ENCODE assay signal across 24 cellular contexts in the genomic region with DNA sequence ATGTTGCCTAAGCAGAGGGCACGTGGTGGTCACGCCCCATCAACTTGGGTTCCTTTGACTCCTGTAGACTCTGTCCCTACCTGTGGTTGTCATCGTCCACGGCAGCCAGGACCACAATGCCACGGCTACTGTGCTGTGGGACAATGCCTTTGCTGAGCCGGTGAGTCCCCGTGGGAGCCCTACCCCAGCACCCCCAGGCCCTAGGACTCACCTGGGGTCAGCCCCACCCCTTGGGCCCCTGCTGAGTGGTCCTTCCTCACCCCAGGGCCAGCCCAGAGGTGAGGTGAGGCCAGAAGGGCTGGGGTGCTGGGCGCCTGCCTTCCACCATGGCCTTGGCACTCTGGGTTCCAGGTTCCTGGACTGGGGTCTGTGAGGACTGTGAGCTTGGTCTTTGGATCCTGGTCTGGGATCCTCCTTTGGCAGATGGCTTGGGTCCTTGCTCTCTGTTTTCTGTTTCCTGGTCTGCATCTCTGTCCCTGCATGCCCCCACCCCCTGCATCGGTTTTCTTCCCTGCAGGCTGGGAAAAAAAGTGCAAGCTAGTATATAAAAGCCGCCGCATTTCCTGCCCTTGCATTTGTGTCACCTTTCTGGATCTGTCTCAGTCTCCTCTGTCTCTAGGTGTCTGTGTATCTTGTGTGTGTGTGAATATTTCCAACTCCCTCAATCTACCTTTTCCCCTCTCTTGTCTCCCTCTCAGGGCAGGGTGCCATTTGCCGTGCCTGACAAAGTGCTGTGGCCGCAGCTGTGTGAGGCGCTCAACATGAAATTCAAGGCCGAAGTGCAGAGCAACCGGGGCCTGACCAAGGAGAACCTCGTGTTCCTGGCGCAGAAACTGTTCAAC. TPM values are rescaled to one million over a fixed set of nuclear protein-coding genes. Genes with fewer than 3 reads are reported as not detected.
DNase-seq lines count a peak whose midpoint lies in the region; ATAC-seq and TF ChIP-seq lines count a peak whose summit lies in the region.
"Had no signal": no experiment of that assay in that cellular context is flagged by ENCODE, and none has a peak within 500 bp of the region (broad histone marks: within the 10 kb centered on the region; RNA-seq: fewer than 3 reads in every experiment).

No MANE protein-coding gene starts in this region.

- no peak overlapping the region for H3K27ac ChIP-seq in CD4-positive, alpha-beta T cell (ENCODE audit: low read depth, low read length)
- peak overlapping the region; percentile 40 for H3K27ac ChIP-seq in naive thymus-derived CD4-positive, alpha-beta T cell (ENCODE audit: low read depth, low read length)
- H3K27ac ChIP-seq in trophoblast cell (ENCODE audit: low read depth, low read length): no peak overlapping the region
- H3K27ac ChIP-seq: coronary artery, hepatocyte, skin epidermis, tibial artery had no signal

- peak overlapping the region; percentile 81 for H3K27ac Mint-ChIP-seq in T-helper 1 cell treated with Interleukin-12 subunit alpha and Interleukin-12 subunit beta and Interleukin-4 antibody, amounts not matched to agents 30 μg/mL and 1 μg/mL, for 36 hours
- peak overlapping the region; percentile 86 for H3K27ac Mint-ChIP-seq in CD4-positive, alpha-beta T cell
- peak overlapping the region; percentile 78 for H3K27ac Mint-ChIP-seq in activated T-helper 1 cell treated with anti-CD3 and anti-CD28 coated beads, Interleukin-12 subunit alpha, Interleukin-12 subunit beta, Interleukin-2, Interleukin-4 antibody, amounts not matched to agents 30 ng/mL and 10 ng/mL and 1 ng/mL, durations not matched to agents 14 hours and 24 hours and 36 hours
- peak overlapping the region; percentile 84 to 93 (median 90) for H3K27ac Mint-ChIP-seq in naive thymus-derived CD4-positive, alpha-beta T cell
- H3K27ac Mint-ChIP-seq: brain had no signal

- H3K4ac ChIP-seq in trophoblast cell (ENCODE audit: low read depth, low read length): no peak overlapping the region

- no peak overlapping the region for H4K12ac ChIP-seq in trophoblast cell (ENCODE audit: low read depth, low read length)

- H3K9me3 ChIP-seq in CD4-positive, alpha-beta T cell (ENCODE audit: control insufficient read depth, low read length): no peaks in the 10 kb centered on the region
- H3K9me3 ChIP-seq in naive thymus-derived CD4-positive, alpha-beta T cell (ENCODE audit: control insufficient read depth in 2 of 3, low read length in 3 of 3): no peaks in the 10 kb centered on the region
- H3K9me3 ChIP-seq in trophoblast cell (ENCODE audit: insufficient read depth, low read depth, low read length): no peaks in the 10 kb centered on the region
- H3K9me3 ChIP-seq: BE2C, SK-N-SH, tibial artery had no signal

- CTCF ChIA-PET in CD4-positive, alpha-beta T cell (lab: Charles Lee): interaction anchor here (1.8 kb wide), 1 partner anchor 84 kb away, joined by 8 read pairs; no protein-coding TSS in a partner anchor
- CTCF ChIA-PET in naive thymus-derived CD4-positive, alpha-beta T cell (lab: Charles Lee): interaction anchor here (0.6 to 0.9 kb wide), 4 partner anchors 18 to 399 kb away, joined by 3 to 4 read pairs (median 4); no protein-coding TSS in a partner anchor

- no peaks in the 10 kb centered on the region for H3K79me1 ChIP-seq in trophoblast cell (ENCODE audit: low read length)

- H2AK5ac ChIP-seq in trophoblast cell (ENCODE audit: low read length): no peak overlapping the region

- H3K36me3 Mint-ChIP-seq in T-helper 1 cell treated with Interleukin-12 subunit alpha and Interleukin-12 subunit beta and Interleukin-4 antibody, amounts not matched to agents 30 μg/mL and 1 μg/mL, for 36 hours (ENCODE audit: low read depth): peaks cover 69% of the 10 kb centered on the region
- peaks cover 94% of the 10 kb centered on the region for H3K36me3 Mint-ChIP-seq in CD4-positive, alpha-beta T cell (ENCODE audit: low read depth)
- peaks cover 83% of the 10 kb centered on the region for H3K36me3 Mint-ChIP-seq in activated T-helper 1 cell treated with anti-CD3 and anti-CD28 coated beads, Interleukin-12 subunit alpha, Interleukin-12 subunit beta, Interleukin-2, Interleukin-4 antibody, amounts not matched to agents 30 ng/mL and 10 ng/mL and 1 ng/mL, durations not matched to agents 14 hours and 24 hours and 36 hours (ENCODE audit: low read depth)
- peaks cover 15 to 67% (median 34%) of the 10 kb centered on the region in 5 donors for H3K36me3 Mint-ChIP-seq in naive thymus-derived CD4-positive, alpha-beta T cell
- H3K36me3 Mint-ChIP-seq: brain had no signal

- ATAC-seq in CD4-positive, alpha-beta T cell (ENCODE audit: poor library complexity): peak; percentile 84
- ATAC-seq in naive thymus-derived CD4-positive, alpha-beta T cell: peak; percentile 70
- ATAC-seq: PC-3 had no signal

- no peak overlapping the region for H2BK12ac ChIP-seq in trophoblast cell (ENCODE audit: low read length)

- no peaks in the 10 kb centered on the region for H3K27me3 ChIP-seq in CD4-positive, alpha-beta T cell (ENCODE audit: control insufficient read depth, insufficient read depth, low read length)
- no peaks in the 10 kb centered on the region for H3K27me3 ChIP-seq in naive thymus-derived CD4-positive, alpha-beta T cell (ENCODE audit: control insufficient read depth in 2 of 2, insufficient read depth in 2 of 2, low read length in 2 of 2)
- no peaks in the 10 kb centered on the region for H3K27me3 ChIP-seq in trophoblast cell (ENCODE audit: insufficient read depth, low read length)
- H3K27me3 ChIP-seq: BE2C, hepatocyte, tibial artery had no signal

- H3K14ac ChIP-seq in trophoblast cell (ENCODE audit: low read length): no peak overlapping the region

- TF ChIP-seq CTCF in CD4-positive, alpha-beta T cell (IDR thresholded peaks at IDR 0.05): peak; percentile 40

- no peak overlapping the region for H4K8ac ChIP-seq in trophoblast cell (ENCODE audit: low read depth, low read length)

- peaks cover 7 to 80% (median 29%) of the 10 kb centered on the region in 3 experiments for H3K36me3 ChIP-seq in naive thymus-derived CD4-positive, alpha-beta T cell (ENCODE audit: control insufficient read depth in 2 of 3, insufficient read depth in 3 of 3, low read length in 3 of 3)
- H3K36me3 ChIP-seq in trophoblast cell (ENCODE audit: control insufficient read depth in 1 of 2, insufficient read depth in 2 of 2, low read length in 2 of 2): no peaks in the 10 kb centered on the region
- H3K36me3 ChIP-seq: BE2C had no signal

- POLR2A ChIA-PET in CD4-positive, alpha-beta T cell (lab: Charles Lee): interaction anchor here (1.1 to 1.5 kb wide), 3 partner anchors 10 to 83 kb away, joined by 3 to 5 read pairs (median 4); a partner anchor contains a TSS
- POLR2A ChIA-PET in naive thymus-derived CD4-positive, alpha-beta T cell (lab: Charles Lee): interaction anchor here (0.6 to 2.1 kb wide), 6 partner anchors 9 to 114 kb away, joined by 3 to 10 read pairs (median 3); a partner anchor contains a TSS

- DNase-seq in T-helper 1 cell (no peak), trophoblast cell (no peak), putamen (ENCODE audit: low spot score) (no peak)
- DNase-seq in CD4-positive, alpha-beta T cell: peak in 4 of 10 experiments; percentile 28 to 40 (median 36)
- DNase-seq in activated T-helper 1 cell treated with anti-CD3 and anti-CD28 coated beads, Interleukin-12 subunit alpha, Interleukin-12 subunit beta, Interleukin-2, Interleukin-4 antibody, amounts not matched to agents 30 ng/mL and 10 ng/mL and 1 ng/mL, durations not matched to agents 14 hours and 24 hours and 36 hours (ENCODE audit: low spot score): no peak
- DNase-seq in naive thymus-derived CD4-positive, alpha-beta T cell: peak in 7 of 9 donors; percentile 53 to 70 (median 64)
- DNase-seq in activated effector memory CD4-positive, alpha-beta T cell treated with anti-CD3 and anti-CD28 coated beads, Interleukin-2, amount 50 U/mL, for 16 hours: no peak
- DNase-seq: 8988T; activated CD8-positive, alpha-beta memory T cell treated with anti-CD3 and anti-CD28 coated beads for 24 hours; activated gamma-delta T cell treated with Interleukin-2 at 50 U/mL for 16 hours; BE2C; GF-D8; NCI-H1105 treated with DMSO at 0.1 percent for 48 hours; NCI-H82; PC-3; SK-N-SH; stimulated activated CD4-positive, alpha-beta T cell treated with anti-CD3 and anti-CD28 coated beads, Interleukin-4, amount 100 ng/mL, for 24 hours; tibial artery had no signal

- H3K9ac ChIP-seq in trophoblast cell (ENCODE audit: low read length): no peak overlapping the region
- H3K9ac ChIP-seq: SK-N-SH had no signal

- H3K23ac ChIP-seq in trophoblast cell (ENCODE audit: low read length): no peak overlapping the region

- peaks cover 0 to 20% of the 10 kb centered on the region in 2 donors for H3K4me1 ChIP-seq in naive thymus-derived CD4-positive, alpha-beta T cell (ENCODE audit: control insufficient read depth in 2 of 2, insufficient read depth in 2 of 2, low read length in 2 of 2)
- no peaks in the 10 kb centered on the region for H3K4me1 ChIP-seq in trophoblast cell (ENCODE audit: control insufficient read depth in 1 of 2, insufficient read depth in 2 of 2, low read length in 2 of 2)

- no peak overlapping the region for H3K4me2 ChIP-seq in trophoblast cell (ENCODE audit: low read length)
- H3K4me2 ChIP-seq: hepatocyte, SK-N-SH had no signal

- H4K91ac ChIP-seq in trophoblast cell (ENCODE audit: low read depth, low read length): no peak overlapping the region

- no peak overlapping the region for H2AFZ ChIP-seq in trophoblast cell (ENCODE audit: insufficient read depth, low read length, poor library complexity)
- H2AFZ ChIP-seq: hepatocyte had no signal

- H3K9me3 Mint-ChIP-seq in T-helper 1 cell treated with Interleukin-12 subunit alpha and Interleukin-12 subunit beta and Interleukin-4 antibody, amounts not matched to agents 30 μg/mL and 1 μg/mL, for 36 hours: no peaks in the 10 kb centered on the region
- H3K9me3 Mint-ChIP-seq in CD4-positive, alpha-beta T cell: no peaks in the 10 kb centered on the region
- H3K9me3 Mint-ChIP-seq in activated T-helper 1 cell treated with anti-CD3 and anti-CD28 coated beads, Interleukin-12 subunit alpha, Interleukin-12 subunit beta, Interleukin-2, Interleukin-4 antibody, amounts not matched to agents 30 ng/mL and 10 ng/mL and 1 ng/mL, durations not matched to agents 14 hours and 24 hours and 36 hours: no peaks in the 10 kb centered on the region
- no peaks in the 10 kb centered on the region for H3K9me3 Mint-ChIP-seq in naive thymus-derived CD4-positive, alpha-beta T cell

- H3K4me3 ChIP-seq in naive thymus-derived CD4-positive, alpha-beta T cell (ENCODE audit: low read length): no peak overlapping the region
- H3K4me3 ChIP-seq in trophoblast cell (ENCODE audit: low read depth, low read length): no peak overlapping the region
- H3K4me3 ChIP-seq: coronary artery, hepatocyte, lung, skin epidermis, tibial artery had no signal

- peak overlapping the region; percentile 13 for H3K4me3 Mint-ChIP-seq in T-helper 1 cell treated with Interleukin-12 subunit alpha and Interleukin-12 subunit beta and Interleukin-4 antibody, amounts not matched to agents 30 μg/mL and 1 μg/mL, for 36 hours
- H3K4me3 Mint-ChIP-seq in CD4-positive, alpha-beta T cell: peak overlapping the region; percentile 6
- no peak overlapping the region for H3K4me3 Mint-ChIP-seq in activated T-helper 1 cell treated with anti-CD3 and anti-CD28 coated beads, Interleukin-12 subunit alpha, Interleukin-12 subunit beta, Interleukin-2, Interleukin-4 antibody, amounts not matched to agents 30 ng/mL and 10 ng/mL and 1 ng/mL, durations not matched to agents 14 hours and 24 hours and 36 hours
- H3K4me3 Mint-ChIP-seq in naive thymus-derived CD4-positive, alpha-beta T cell: peak overlapping the region; percentile 52 to 78 (median 66)
- H3K4me3 Mint-ChIP-seq: brain had no signal

- no peak overlapping the region for H3K18ac ChIP-seq in trophoblast cell (ENCODE audit: low read length)

- H3K4me1 Mint-ChIP-seq in T-helper 1 cell treated with Interleukin-12 subunit alpha and Interleukin-12 subunit beta and Interleukin-4 antibody, amounts not matched to agents 30 μg/mL and 1 μg/mL, for 36 hours (ENCODE audit: low read depth): peaks cover 32% of the 10 kb centered on the region
- peaks cover 34% of the 10 kb centered on the region for H3K4me1 Mint-ChIP-seq in CD4-positive, alpha-beta T cell (ENCODE audit: low read depth)
- H3K4me1 Mint-ChIP-seq in activated T-helper 1 cell treated with anti-CD3 and anti-CD28 coated beads, Interleukin-12 subunit alpha, Interleukin-12 subunit beta, Interleukin-2, Interleukin-4 antibody, amounts not matched to agents 30 ng/mL and 10 ng/mL and 1 ng/mL, durations not matched to agents 14 hours and 24 hours and 36 hours (ENCODE audit: low read depth): peaks cover 54% of the 10 kb centered on the region
- H3K4me1 Mint-ChIP-seq in naive thymus-derived CD4-positive, alpha-beta T cell: peaks cover 32 to 74% (median 53%) of the 10 kb centered on the region in 7 donors

- no peak overlapping the region for H2BK5ac ChIP-seq in trophoblast cell (ENCODE audit: low read depth, low read length, poor library complexity)

- WGBS in trophoblast cell (ENCODE audit: extremely low coverage, insufficient coverage, insufficient read length): no CpG with 5 or more reads among the region's 18 CpGs

- no peak overlapping the region for H2BK120ac ChIP-seq in trophoblast cell (ENCODE audit: insufficient read depth, low read length, poor library complexity)

- H3K27me3 Mint-ChIP-seq in T-helper 1 cell treated with Interleukin-12 subunit alpha and Interleukin-12 subunit beta and Interleukin-4 antibody, amounts not matched to agents 30 μg/mL and 1 μg/mL, for 36 hours (ENCODE audit: low read depth): no peaks in the 10 kb centered on the region
- H3K27me3 Mint-ChIP-seq in CD4-positive, alpha-beta T cell: no peaks in the 10 kb centered on the region
- no peaks in the 10 kb centered on the region for H3K27me3 Mint-ChIP-seq in activated T-helper 1 cell treated with anti-CD3 and anti-CD28 coated beads, Interleukin-12 subunit alpha, Interleukin-12 subunit beta, Interleukin-2, Interleukin-4 antibody, amounts not matched to agents 30 ng/mL and 10 ng/mL and 1 ng/mL, durations not matched to agents 14 hours and 24 hours and 36 hours (ENCODE audit: insufficient read depth)
- no peaks in the 10 kb centered on the region for H3K27me3 Mint-ChIP-seq in naive thymus-derived CD4-positive, alpha-beta T cell

- intact Hi-C loops in CD4-positive, alpha-beta T cell (cut with DNase I, micrococcal nuclease): no loop called here
- intact Hi-C loops in activated T-helper 1 cell treated with anti-CD3 and anti-CD28 coated beads, Interleukin-12 subunit alpha, Interleukin-12 subunit beta, Interleukin-2, Interleukin-4 antibody, amounts not matched to agents 30 ng/mL and 10 ng/mL and 1 ng/mL, durations not matched to agents 14 hours and 24 hours and 36 hours (cut with micrococcal nuclease): no loop called here
- intact Hi-C loops in naive thymus-derived CD4-positive, alpha-beta T cell (cut with micrococcal nuclease): loop anchor here in 1 of 2 donors (2.0 kb wide), 1 partner anchor 17 kb away; no protein-coding TSS in a partner anchor

- no peaks in the 10 kb centered on the region for H3K79me2 ChIP-seq in trophoblast cell (ENCODE audit: control insufficient read depth, insufficient read depth, low read length, poor library complexity)
- H3K79me2 ChIP-seq: hepatocyte had no signal

RNA-seq across cellular contexts. Expression of a gene that starts 17.5 kb away (rescaled TPM):
- total RNA-seq in CD4-positive, alpha-beta T cell: 100 to 1,000 TPM; 141 to 150 TPM
- total RNA-seq in activated T-helper 1 cell treated with anti-CD3 and anti-CD28 coated beads, Interleukin-12 subunit alpha, Interleukin-12 subunit beta, Interleukin-2, Interleukin-4 antibody, amounts not matched to agents 30 ng/mL and 10 ng/mL and 1 ng/mL, durations not matched to agents 14 hours and 24 hours and 36 hours: 375 and 381 TPM in 2 replicates
- 100 to 1,000 TPM; 111 to 162 (median 150) TPM for total RNA-seq in naive thymus-derived CD4-positive, alpha-beta T cell
- 100 to 1,000 TPM in 1 of 2 donors, 10 to 100 TPM in 1; 72.8 to 150 TPM for polyA plus RNA-seq in naive thymus-derived CD4-positive, alpha-beta T cell
- polyA plus RNA-seq in trophoblast cell (2013): 0.60 and 0.82 TPM in 2 replicates
- total RNA-seq: PC-3 had no signal

RNA-seq across cellular contexts. Expression of a gene that starts 29.6 kb away (rescaled TPM):
- 100 to 1,000 TPM in 1 of 2 experiments, 10 to 100 TPM in 1; 99.4 to 104 TPM for total RNA-seq in CD4-positive, alpha-beta T cell
- total RNA-seq in activated T-helper 1 cell treated with anti-CD3 and anti-CD28 coated beads, Interleukin-12 subunit alpha, Interleukin-12 subunit beta, Interleukin-2, Interleukin-4 antibody, amounts not matched to agents 30 ng/mL and 10 ng/mL and 1 ng/mL, durations not matched to agents 14 hours and 24 hours and 36 hours: 191 and 199 TPM in 2 replicates
- 100 to 1,000 TPM; 143 to 192 (median 183) TPM for total RNA-seq in naive thymus-derived CD4-positive, alpha-beta T cell
- polyA plus RNA-seq in naive thymus-derived CD4-positive, alpha-beta T cell: 100 to 1,000 TPM in 1 of 2 donors, 10 to 100 TPM in 1; 98.0 to 135 TPM
- 16.0 and 18.3 TPM in 2 replicates for polyA plus RNA-seq in trophoblast cell (2013)
- total RNA-seq: PC-3 had no signal

Comparison
In these comparisons a context has a peak if more than half of its experiments do, and no peak if none do; other contexts are left out.
1. DNase-seq: peak in naive thymus-derived CD4-positive, alpha-beta T cell (7 of 9); none in T-helper 1 cell (0 of 5), activated T-helper 1 cell treated with anti-CD3 and anti-CD28 coated beads, Interleukin-12 subunit alpha, Interleukin-12 subunit beta, Interleukin-2, Interleukin-4 antibody, amounts not matched to agents 30 ng/mL and 10 ng/mL and 1 ng/mL, durations not matched to agents 14 hours and 24 hours and 36 hours (single experiment), activated effector memory CD4-positive, alpha-beta T cell treated with anti-CD3 and anti-CD28 coated beads, Interleukin-2, amount 50 U/mL, for 16 hours (single experiment), trophoblast cell (0 of 2) and putamen (single experiment).
2. Peak in every context shown above with its lines, with median percentiles within 50 percentile points of each other: H3K27ac Mint-ChIP-seq.